In genomic region chr2:150234787-150235512, GRCh38 we compare ENCODE assay signal across 10 cellular contexts.
DNase-seq lines count a peak whose midpoint lies in the region; ATAC-seq and TF ChIP-seq lines count a peak whose summit lies in the region.
"Had no signal": no experiment of that assay in that cellular context is flagged by ENCODE, and none has a peak within 500 bp of the region (broad histone marks: within the 10 kb centered on the region; RNA-seq: fewer than 3 reads in every experiment).

No MANE protein-coding gene starts in this region.

- no peak overlapping the region for H3K27ac ChIP-seq in left lung
- H3K27ac ChIP-seq: uterus had no signal

- H3K27ac Mint-ChIP-seq in MCF 10A (ENCODE audit: low read depth, unreplicated experiment), result no peak overlapping the region
- H3K27ac Mint-ChIP-seq: T-helper 17 cell had no signal

- POLR2A ChIA-PET in MCF 10A (lab: Yijun Ruan, JAX), result no interaction called here

- peaks cover 4% of the 10 kb centered on the region for H3K36me3 Mint-ChIP-seq in MCF 10A (ENCODE audit: insufficient read depth, unreplicated experiment)

- no peaks in the 10 kb centered on the region for H3K36me3 ChIP-seq in left lung
- H3K36me3 ChIP-seq: uterus had no signal

- H3K27me3 ChIP-seq in left lung, result no peaks in the 10 kb centered on the region
- H3K27me3 ChIP-seq: uterus had no signal

- DNase-seq in AG09319 (ENCODE audit: extremely low read depth, low read depth) (peak; percentile 81), NCI-H1436 (lab: John Stamatoyannopoulos, UW) (peak; percentile 72), MCF 10A (ENCODE audit: unreplicated experiment) (peak; percentile 29), left lung (no peak), NAMALWA (ENCODE audit: low spot score) (no peak), activated T-cell treated with anti-CD3 and anti-CD28 coated beads for 4 hours (no peak)
- DNase-seq: T-helper 17 cell, uterus had no signal

- ATAC-seq in left lung (peak; percentile 55), GM18873 (IDR thresholded peaks at IDR 0.05; ENCODE audit: low FRiP score, unreplicated experiment) (no peak), GM18505 (IDR thresholded peaks at IDR 0.05; ENCODE audit: unreplicated experiment) (no peak)
- ATAC-seq: T-helper 17 cell had no signal

- H3K4me3 ChIP-seq in left lung, result no peak overlapping the region
- H3K4me3 ChIP-seq: uterus had no signal

- intact Hi-C loops in MCF 10A (cut with micrococcal nuclease) (no loop called here), left lung (cut with DNase I) (no loop called here)

- H3K4me1 ChIP-seq in left lung, result no peaks in the 10 kb centered on the region
- H3K4me1 ChIP-seq: uterus had no signal

- no peaks in the 10 kb centered on the region for H3K9me3 Mint-ChIP-seq in MCF 10A (ENCODE audit: unreplicated experiment)

- H3K9me3 ChIP-seq in left lung, result no peaks in the 10 kb centered on the region
- H3K9me3 ChIP-seq: uterus had no signal

- no peak for TF ChIP-seq POLR2A in GM18505 (IDR thresholded peaks at IDR 0.05; ENCODE audit: borderline replicate concordance, extremely low read depth, insufficient read depth, insufficient read length)

- TF ChIP-seq CTCF in AG09319 (IDR thresholded peaks at IDR 0.05; ENCODE audit: low read depth, low read length), result peak; percentile 3
- TF ChIP-seq CTCF in MCF 10A (IDR thresholded peaks at IDR 0.05; ENCODE audit: unreplicated experiment), result no peak
- no peak for TF ChIP-seq CTCF in left lung (IDR thresholded peaks at IDR 0.05)

- peaks cover 6% of the 10 kb centered on the region for H3K4me1 Mint-ChIP-seq in MCF 10A (ENCODE audit: insufficient read depth, unreplicated experiment)
- H3K4me1 Mint-ChIP-seq: T-helper 17 cell had no signal

- no TSS peak for BruUV-seq in MCF 10A (replicated peaks; lab: Mats Ljungman, UMichigan)

- CTCF ChIA-PET in MCF 10A (lab: Yijun Ruan, JAX), result no interaction called here

- no peaks in the 10 kb centered on the region for H3K27me3 Mint-ChIP-seq in MCF 10A (ENCODE audit: insufficient read depth, unreplicated experiment)
- H3K27me3 Mint-ChIP-seq: T-helper 17 cell had no signal

- H3K4me3 Mint-ChIP-seq in MCF 10A (ENCODE audit: unreplicated experiment), result no peak overlapping the region
- H3K4me3 Mint-ChIP-seq: T-helper 17 cell had no signal

Comparison
In these comparisons a context has a peak if more than half of its experiments do, and no peak if none do; other contexts are left out.
1. DNase-seq: peak in AG09319 (single experiment), NCI-H1436 (single experiment) and MCF 10A (single experiment); none in left lung (0 of 2), NAMALWA (single experiment) and activated T-cell treated with anti-CD3 and anti-CD28 coated beads for 4 hours (single experiment).